ENCODE assay signal across 8 cellular contexts in genomic region chr7:128596336-128597128, GRCh38.
DNase-seq lines count a peak whose midpoint lies in the region; ATAC-seq and TF ChIP-seq lines count a peak whose summit lies in the region.
"Not testable (repeated sequence)": the region's sequence is repeated elsewhere in the genome, so short reads cannot be mapped to it uniquely, and the experiment has no call there.

No MANE protein-coding gene starts in this region.

- not testable (repeated sequence) for TF ChIP-seq CTCF in CD14-positive monocyte (IDR thresholded peaks at IDR 0.05); PC-3 (conservative IDR thresholded peaks at IDR 0.05; ENCODE audit: low read depth, low read length); chondrocyte (IDR thresholded peaks at IDR 0.05); nephron progenitor cell (IDR thresholded peaks at IDR 0.05)

- not testable (repeated sequence) for BruUV-seq in PC-3 (replicated peaks; lab: Mats Ljungman, UMichigan)

- not testable (repeated sequence) for H3K9me3 ChIP-seq in PC-3 (ENCODE audit: low read length)

- H3K4me2 ChIP-seq in PC-3 (ENCODE audit: low read length): not testable (repeated sequence)

- intact Hi-C loops in CD14-positive monocyte (cut with micrococcal nuclease); PC-3 (cut with micrococcal nuclease); left colon (cut with DNase I, micrococcal nuclease): not testable (repeated sequence)

- not testable (repeated sequence) for H3K4me1 ChIP-seq in PC-3 (ENCODE audit: insufficient read depth, low read length)

- not testable (repeated sequence) for DNase-seq in CD14-positive monocyte (ENCODE audit: low spot score); activated naive CD4-positive, alpha-beta T cell treated with anti-CD3 and anti-CD28 coated beads, Interleukin-2, amount 50 U/mL, for 72 hours (ENCODE audit: low spot score in 2 of 2); chondrocyte (ENCODE audit: low spot score); left colon; nephron progenitor cell; stimulated activated effector memory CD8-positive, alpha-beta T cell treated with anti-CD3 and anti-CD28 coated beads, Interleukin-12 subunit alpha, Interleukin-12 subunit beta, amount 100 ng/mL, for 72 hours (ENCODE audit: low spot score in 2 of 2)
- DNase-seq in ELR (ENCODE audit: low read depth) (peak; percentile 35), PC-3 (peak; percentile 10)

- CTCF ChIA-PET in PC-3 (lab: Charles Lee): not testable (repeated sequence)

- H3K4me3 Mint-ChIP-seq in CD14-positive monocyte; chondrocyte (ENCODE audit: unreplicated experiment); nephron progenitor cell; stimulated activated effector memory CD8-positive, alpha-beta T cell treated with anti-CD3 and anti-CD28 coated beads, Interleukin-12 subunit alpha, Interleukin-12 subunit beta, amount 100 ng/mL, for 72 hours: not testable (repeated sequence)

- not testable (repeated sequence) for H3K9me3 Mint-ChIP-seq in CD14-positive monocyte; activated naive CD4-positive, alpha-beta T cell treated with anti-CD3 and anti-CD28 coated beads, Interleukin-2, amount 50 U/mL, for 72 hours; chondrocyte (ENCODE audit: low read depth); nephron progenitor cell; stimulated activated effector memory CD8-positive, alpha-beta T cell treated with anti-CD3 and anti-CD28 coated beads, Interleukin-12 subunit alpha, Interleukin-12 subunit beta, amount 100 ng/mL, for 72 hours

- H3K36me3 Mint-ChIP-seq in CD14-positive monocyte: peaks cover 51 to 73% of the 10 kb centered on the region in 2 donors
- H3K36me3 Mint-ChIP-seq in activated naive CD4-positive, alpha-beta T cell treated with anti-CD3 and anti-CD28 coated beads, Interleukin-2, amount 50 U/mL, for 72 hours: peaks cover 6 to 26% of the 10 kb centered on the region in 2 donors
- H3K36me3 Mint-ChIP-seq in chondrocyte (ENCODE audit: low read depth): peaks cover 15% of the 10 kb centered on the region
- H3K36me3 Mint-ChIP-seq in nephron progenitor cell (ENCODE audit: low read depth): peaks cover 68% of the 10 kb centered on the region
- peaks cover 78% of the 10 kb centered on the region for H3K36me3 Mint-ChIP-seq in stimulated activated effector memory CD8-positive, alpha-beta T cell treated with anti-CD3 and anti-CD28 coated beads, Interleukin-12 subunit alpha, Interleukin-12 subunit beta, amount 100 ng/mL, for 72 hours

- H3K27ac Mint-ChIP-seq in CD14-positive monocyte (peak overlapping the region in 4 of 7 donors; percentile 12 to 50 (median 33)), chondrocyte (ENCODE audit: unreplicated experiment) (peak overlapping the region; percentile 34), nephron progenitor cell (peak overlapping the region; percentile 3)
- peak overlapping the region; percentile 8 to 15 for H3K27ac Mint-ChIP-seq in activated naive CD4-positive, alpha-beta T cell treated with anti-CD3 and anti-CD28 coated beads, Interleukin-2, amount 50 U/mL, for 72 hours
- H3K27ac Mint-ChIP-seq in stimulated activated effector memory CD8-positive, alpha-beta T cell treated with anti-CD3 and anti-CD28 coated beads, Interleukin-12 subunit alpha, Interleukin-12 subunit beta, amount 100 ng/mL, for 72 hours: peak overlapping the region; percentile 14

- not testable (repeated sequence) for H3K27me3 ChIP-seq in PC-3 (ENCODE audit: low read length)

- not testable (repeated sequence) for ATAC-seq in PC-3; activated naive CD4-positive, alpha-beta T cell treated with anti-CD3 and anti-CD28 coated beads, Interleukin-2, amount 50 U/mL, for 72 hours; stimulated activated effector memory CD8-positive, alpha-beta T cell treated with anti-CD3 and anti-CD28 coated beads, Interleukin-12 subunit alpha, Interleukin-12 subunit beta, amount 100 ng/mL, for 72 hours
- peak; percentile 19 for ATAC-seq in left colon

- not testable (repeated sequence) for H3K36me3 ChIP-seq in PC-3 (ENCODE audit: low read depth, low read length)

- not testable (repeated sequence) for H3K79me2 ChIP-seq in PC-3 (ENCODE audit: low read length)

- not testable (repeated sequence) for H4K20me1 ChIP-seq in PC-3 (ENCODE audit: low read length)

- POLR2A ChIA-PET in PC-3 (lab: Charles Lee; ENCODE audit: unreplicated experiment): not testable (repeated sequence)

- not testable (repeated sequence) for H3K9ac ChIP-seq in PC-3 (ENCODE audit: low read length)

- not testable (repeated sequence) for H3K4me1 Mint-ChIP-seq in CD14-positive monocyte; chondrocyte (ENCODE audit: low read depth); nephron progenitor cell; stimulated activated effector memory CD8-positive, alpha-beta T cell treated with anti-CD3 and anti-CD28 coated beads, Interleukin-12 subunit alpha, Interleukin-12 subunit beta, amount 100 ng/mL, for 72 hours

- not testable (repeated sequence) for H2AFZ ChIP-seq in PC-3 (ENCODE audit: low read length)

- H3K9me2 ChIP-seq in PC-3 (replicated peaks; ENCODE audit: low read length): not testable (repeated sequence)

- not testable (repeated sequence) for H3K4me3 ChIP-seq in PC-3 (ENCODE audit: low read length)

- H3K27me3 Mint-ChIP-seq in CD14-positive monocyte (ENCODE audit: low read depth in 3 of 3); chondrocyte (ENCODE audit: low read depth); nephron progenitor cell (ENCODE audit: low read depth, poor library complexity): not testable (repeated sequence)

- not testable (repeated sequence) for H3K27ac ChIP-seq in PC-3 (ENCODE audit: low read length)

- not testable (repeated sequence) for H3F3A ChIP-seq in PC-3 (ENCODE audit: low read length, unreplicated experiment)
